In genomic region chrX:27619975-27620374, GRCh38 we compare ENCODE assay signal across 12 cellular contexts. TPM values are rescaled to one million over a fixed set of nuclear protein-coding genes. Genes with fewer than 3 reads are reported as not detected.
DNase-seq lines count a peak whose midpoint lies in the region; ATAC-seq and TF ChIP-seq lines count a peak whose summit lies in the region.
"Had no signal": no experiment of that assay in that cellular context is flagged by ENCODE, and none has a peak within 500 bp of the region (broad histone marks: within the 10 kb centered on the region; RNA-seq: fewer than 3 reads in every experiment).

No MANE protein-coding gene starts in this region.

- peak; percentile 36 for TF ChIP-seq CTCF in hepatocyte (IDR thresholded peaks at IDR 0.05; ENCODE audit: poor library complexity)
- no peak for TF ChIP-seq CTCF in gastroesophageal sphincter (IDR thresholded peaks at IDR 0.05)

- peak; percentile 9 to 23 for DNase-seq in AML-193 (lab: John Stamatoyannopoulos, UW)
- peak; percentile 24 to 46 for DNase-seq in HAP-1 (ENCODE audit: low spot score in 2 of 2)
- DNase-seq in hepatocyte (ENCODE audit: low spot score) = peak; percentile 7
- no peak for DNase-seq in NK-92 treated with Interleukin-12 subunit alpha and Interleukin-12 subunit beta, amount 100 ng/mL, for 24 hours (lab: John Stamatoyannopoulos, UW)
- DNase-seq in EL = no peak
- DNase-seq: activated CD4-positive, alpha-beta memory T cell treated with anti-CD3 and anti-CD28 coated beads, Interleukin-2, amount 10 ng/mL, durations not matched to agents 7 days and 5 days; left ventricle myocardium superior; NCI-H524 treated with DMSO at 0.1 percent for 48 hours had no signal

- H3K27me3 ChIP-seq in HAP-1 (ENCODE audit: low read depth) (peaks cover 3% of the 10 kb centered on the region; the same call in 1 of the 2 replicates), hepatocyte (no peaks in the 10 kb centered on the region), gastroesophageal sphincter (no peaks in the 10 kb centered on the region)

- H3K4me3 ChIP-seq in HAP-1 = no peak overlapping the region
- H3K4me3 ChIP-seq in hepatocyte = no peak overlapping the region
- no peak overlapping the region for H3K4me3 ChIP-seq in gastroesophageal sphincter

- no peak overlapping the region for H2AFZ ChIP-seq in hepatocyte

- no peak for TF ChIP-seq EP300 in gastroesophageal sphincter (IDR thresholded peaks at IDR 0.05)

- no peak overlapping the region for H3K4me2 ChIP-seq in hepatocyte

- ATAC-seq in SK-N-SH treated with all-trans-retinoic acid at 6 μM for 48 hours = peak; percentile 57; the same call in 1 of the 3 replicates
- no peak for ATAC-seq in gastroesophageal sphincter
- no peak for ATAC-seq in GM18870 (IDR thresholded peaks at IDR 0.05; ENCODE audit: unreplicated experiment)
- ATAC-seq: left ventricle myocardium superior had no signal

- no peaks in the 10 kb centered on the region for H4K20me1 ChIP-seq in hepatocyte (ENCODE audit: insufficient read depth, poor library complexity, severe bottlenecking)

- no peaks in the 10 kb centered on the region for H3K79me2 ChIP-seq in hepatocyte

- H3K36me3 ChIP-seq in HAP-1 (replicated peaks) (no peaks in the 10 kb centered on the region), hepatocyte (replicated peaks; ENCODE audit: insufficient read depth, low read depth) (no peaks in the 10 kb centered on the region), gastroesophageal sphincter (no peaks in the 10 kb centered on the region)

- H3K9me3 ChIP-seq in HAP-1 = no peaks in the 10 kb centered on the region
- H3K9me3 ChIP-seq in hepatocyte (ENCODE audit: low read depth) = no peaks in the 10 kb centered on the region
- H3K9me3 ChIP-seq in gastroesophageal sphincter = no peaks in the 10 kb centered on the region

- no peak overlapping the region for H3K27ac ChIP-seq in hepatocyte
- H3K27ac ChIP-seq in gastroesophageal sphincter = no peak overlapping the region

- H3K4me1 ChIP-seq in HAP-1 (peaks cover 4% of the 10 kb centered on the region), hepatocyte (ENCODE audit: insufficient read depth) (no peaks in the 10 kb centered on the region), gastroesophageal sphincter (no peaks in the 10 kb centered on the region)

- TF ChIP-seq POLR2A in gastroesophageal sphincter (IDR thresholded peaks at IDR 0.05) = no peak

- H3K9me2 ChIP-seq in hepatocyte (replicated peaks; ENCODE audit: insufficient read depth) = no peaks in the 10 kb centered on the region

- WGBS in hepatocyte (ENCODE audit: low lambda C conversion rate, missing lambda C conversion rate) = 21% methylated on average over 2 of the region's 2 CpGs
- WGBS in gastroesophageal sphincter (ENCODE audit: low coverage in 1 of 2), 2 donors = 38 to 62% methylated on average over 2 of the region's 2 CpGs

- in situ Hi-C loops in HAP-1 (cut with MboI; ENCODE audit: low sequenced_read_pairs) = no loop called here

TF ChIP-seq in SK-N-SH treated with all-trans-retinoic acid at 6 μM for 48 hours, 23 proteins besides CTCF, POLR2A, EP300 and RAD21:
- TF ChIP-seq PATZ1 (CRISPR knock-in tag; IDR thresholded peaks at IDR 0.05; ENCODE audit: borderline replicate concordance) (no peak), ZNF70 (CRISPR knock-in tag; IDR thresholded peaks at IDR 0.05) (no peak), TSHZ2 (CRISPR knock-in tag; IDR thresholded peaks at IDR 0.05) (no peak), GLIS3 (CRISPR knock-in tag; IDR thresholded peaks at IDR 0.05) (no peak), RARB (CRISPR knock-in tag; IDR thresholded peaks at IDR 0.05) (no peak), PPARA (CRISPR knock-in tag; IDR thresholded peaks at IDR 0.05; ENCODE audit: borderline replicate concordance) (no peak), TCF4 (CRISPR knock-in tag; IDR thresholded peaks at IDR 0.05; ENCODE audit: borderline replicate concordance) (no peak), POU6F1 (CRISPR knock-in tag; IDR thresholded peaks at IDR 0.05; ENCODE audit: borderline replicate concordance, low read depth) (no peak), BACH2 (CRISPR knock-in tag; IDR thresholded peaks at IDR 0.05; ENCODE audit: borderline replicate concordance) (no peak), CREB5 (CRISPR knock-in tag; IDR thresholded peaks at IDR 0.05; ENCODE audit: low read depth) (no peak)

RNA-seq across cellular contexts. Expression of gene DCAF8L2, which starts 29.8 kb away (rescaled TPM):
- total RNA-seq in hepatocyte (not detected in 2 replicates), gastroesophageal sphincter (under 1 TPM in 1 of 4 donors, not detected in 3; 0.23 TPM)
- polyA plus RNA-seq in hepatocyte = not detected in 2 replicates
- total RNA-seq: activated CD4-positive, alpha-beta memory T cell treated with anti-CD3 and anti-CD28 coated beads, Interleukin-2, amount 10 ng/mL, durations not matched to agents 7 days and 5 days; cerebellum; left ventricle myocardium superior had no signal

Comparison
In these comparisons a context has a peak if more than half of its experiments do, and no peak if none do; other contexts are left out.
1. DNase-seq: peak in AML-193 (2 of 2), HAP-1 (2 of 2) and hepatocyte (single experiment); none in NK-92 treated with Interleukin-12 subunit alpha and Interleukin-12 subunit beta, amount 100 ng/mL, for 24 hours (single experiment) and EL (single experiment).